2 cellular contexts compared by ENCODE assay signal in genomic region chr3:185831195-185831594, GRCh38.
TF ChIP-seq lines count a peak whose summit lies in the region.

No MANE protein-coding gene starts in this region.

TF ChIP-seq in K562, 482 proteins besides CTCF, POLR2A, EP300 and RAD21:
- no peak for TF ChIP-seq RBM15 (IDR thresholded peaks at IDR 0.05; ENCODE audit: insufficient read depth, low read length)
- no peak for TF ChIP-seq SNIP1 (IDR thresholded peaks at IDR 0.05; ENCODE audit: low read depth)
- peak; percentile 82; the same call in 1 of the 2 replicates for TF ChIP-seq ZNF75A (CRISPR knock-in tag; IDR thresholded peaks at IDR 0.05)
- TF ChIP-seq POLR3G (IDR thresholded peaks at IDR 0.05; ENCODE audit: extremely low read depth, insufficient read length, insufficient replicate concordance), result no peak
- no peak for TF ChIP-seq ZKSCAN3 (CRISPR knock-in tag; IDR thresholded peaks at IDR 0.05)
- no peak for TF ChIP-seq SIRT6 (IDR thresholded peaks at IDR 0.05; ENCODE audit: low read depth, low read length)
- TF ChIP-seq MGA (IDR thresholded peaks at IDR 0.05), result peak; percentile 27; the same call in 1 of the 2 replicates
- TF ChIP-seq GTF2B (IDR thresholded peaks at IDR 0.05; ENCODE audit: extremely low read depth, insufficient read length), result no peak
- 0 out of 2 replicates have a peak, but pooled peaks have one; percentile 16 for TF ChIP-seq L3MBTL2 (IDR thresholded peaks at IDR 0.05)

TF ChIP-seq in HepG2, 621 proteins besides CTCF, POLR2A, EP300 and RAD21:
- TF ChIP-seq CHD4 (IDR thresholded peaks at IDR 0.05; ENCODE audit: borderline replicate concordance, low read length) (peak; percentile 81; the same call in 1 of the 2 replicates), ARID3A (IDR thresholded peaks at IDR 0.05; ENCODE audit: low read depth, low read length) (peak; percentile 60; the same call in 1 of the 2 replicates), FOXA1 (IDR thresholded peaks at IDR 0.05) (no peak), FOXA1 (CRISPR knock-in tag; IDR thresholded peaks at IDR 0.05) (peak; percentile 43), HNF1A (IDR thresholded peaks at IDR 0.05; ENCODE audit: low read depth) (peak; percentile 34; the same call in 1 of the 2 replicates), HNF1A (CRISPR knock-in tag; IDR thresholded peaks at IDR 0.05; ENCODE audit: borderline replicate concordance) (no peak; the same call in 1 of the 2 replicates), MAX (IDR thresholded peaks at IDR 0.05) (no peak), FOSL1 (CRISPR knock-in tag; IDR thresholded peaks at IDR 0.05; ENCODE audit: borderline replicate concordance) (no peak), ZNF598 (CRISPR knock-in tag; IDR thresholded peaks at IDR 0.05; ENCODE audit: borderline replicate concordance) (no peak), ZNF274 (CRISPR knock-in tag; IDR thresholded peaks at IDR 0.05) (no peak), REPIN1 (CRISPR knock-in tag; IDR thresholded peaks at IDR 0.05; ENCODE audit: borderline replicate concordance, low read depth) (peak; percentile 39; the same call in 1 of the 2 replicates), CSRNP2 (CRISPR knock-in tag; conservative IDR thresholded peaks at IDR 0.05; ENCODE audit: low read depth) (no peak), THRA (CRISPR knock-in tag; IDR thresholded peaks at IDR 0.05; ENCODE audit: borderline replicate concordance) (no peak), THAP8 (CRISPR knock-in tag; IDR thresholded peaks at IDR 0.05; ENCODE audit: borderline replicate concordance) (no peak), CREB1 (IDR thresholded peaks at IDR 0.05) (peak; percentile 75), CREB1 (CRISPR knock-in tag; IDR thresholded peaks at IDR 0.05) (no peak), IKZF4 (CRISPR knock-in tag; IDR thresholded peaks at IDR 0.05; ENCODE audit: borderline replicate concordance, low read depth, not compliant biosample characterization) (no peak), NCOA5 (CRISPR knock-in tag; IDR thresholded peaks at IDR 0.05) (0 out of 2 replicates have a peak, but pooled peaks have one; percentile 18), PAXIP1 (CRISPR knock-in tag; conservative IDR thresholded peaks at IDR 0.05) (peak; percentile 43), ZBTB3 (CRISPR knock-in tag; IDR thresholded peaks at IDR 0.05; ENCODE audit: borderline replicate concordance, low read depth) (no peak), FOXA3 (CRISPR knock-in tag; IDR thresholded peaks at IDR 0.05) (peak; percentile 69), ZFP36L1 (CRISPR knock-in tag; IDR thresholded peaks at IDR 0.05) (peak; percentile 6; the same call in 1 of the 2 replicates), SALL2 (CRISPR knock-in tag; IDR thresholded peaks at IDR 0.05) (no peak), JUN (CRISPR knock-in tag; IDR thresholded peaks at IDR 0.05) (0 out of 2 replicates have a peak, but pooled peaks have one; percentile 11), POGZ (CRISPR knock-in tag; IDR thresholded peaks at IDR 0.05) (peak; percentile 49; the same call in 1 of the 2 replicates), RCOR2 (CRISPR knock-in tag; IDR thresholded peaks at IDR 0.05) (0 out of 2 replicates have a peak, but pooled peaks have one; percentile 11), FOXJ3 (CRISPR knock-in tag; IDR thresholded peaks at IDR 0.05; ENCODE audit: borderline replicate concordance) (peak; percentile 53; the same call in 1 of the 2 replicates), ZC3H13 (CRISPR knock-in tag; IDR thresholded peaks at IDR 0.05) (no peak), BRCA1 (CRISPR knock-in tag; IDR thresholded peaks at IDR 0.05) (0 out of 2 replicates have a peak, but pooled peaks have one; percentile 41), ZMYM2 (CRISPR knock-in tag; IDR thresholded peaks at IDR 0.05) (peak; percentile 79), FOXP1 (IDR thresholded peaks at IDR 0.05) (no peak), FOXP1 (CRISPR knock-in tag; IDR thresholded peaks at IDR 0.05) (peak; percentile 52; the same call in 1 of the 2 replicates), SOX13 (IDR thresholded peaks at IDR 0.05) (no peak), SOX13 (CRISPR knock-in tag; conservative IDR thresholded peaks at IDR 0.05 in 1 of 2, IDR thresholded peaks at IDR 0.05 in 1 of 2) (peak in 1 of 2 experiments; percentile 17; a peak in 1 of 4 replicates), ADNP (CRISPR knock-in tag; IDR thresholded peaks at IDR 0.05) (peak; percentile 58; the same call in 1 of the 2 replicates), FOXP4 (CRISPR knock-in tag; IDR thresholded peaks at IDR 0.05) (0 out of 2 replicates have a peak, but pooled peaks have one; percentile 43), KDM1A (CRISPR knock-in tag; IDR thresholded peaks at IDR 0.05) (peak; percentile 17; the same call in 1 of the 2 replicates), PAF1 (CRISPR knock-in tag; IDR thresholded peaks at IDR 0.05) (peak; percentile 17; the same call in 1 of the 2 replicates), HOXA5 (CRISPR knock-in tag; IDR thresholded peaks at IDR 0.05) (no peak), HBP1 (CRISPR knock-in tag; IDR thresholded peaks at IDR 0.05; ENCODE audit: low read depth) (no peak), CHD2 (IDR thresholded peaks at IDR 0.05; ENCODE audit: low read depth, low read length) (no peak), SAP130 (CRISPR knock-in tag; IDR thresholded peaks at IDR 0.05; ENCODE audit: low read depth) (peak; percentile 18; the same call in 1 of the 2 replicates)
